Comparison of ENCODE assay signal across 8 cellular contexts in genomic region chr4:17664755-17665154, GRCh38. TPM values are rescaled to one million over a fixed set of nuclear protein-coding genes. Genes with fewer than 3 reads are reported as not detected.
DNase-seq lines count a peak whose midpoint lies in the region; ATAC-seq and TF ChIP-seq lines count a peak whose summit lies in the region.

No MANE protein-coding gene starts in this region.

- peak; percentile 52 for DNase-seq in CD1c-positive myeloid dendritic cell (ENCODE audit: extremely low spot score)
- peak; percentile 17 for DNase-seq in RPMI8226
- no peak for DNase-seq in PC-9
- no peak for DNase-seq in NCI-H1694 treated with DMSO at 0.1 percent for 48 hours (lab: John Stamatoyannopoulos, UW)
- DNase-seq in psoas muscle = no peak
- no peak for DNase-seq in NCI-H2196 treated with DMSO at 0.1 percent for 48 hours (lab: John Stamatoyannopoulos, UW; ENCODE audit: unreplicated experiment)

- H3K9me3 ChIP-seq in PC-9 (ENCODE audit: insufficient read depth, low read depth) = no peaks in the 10 kb centered on the region
- no peaks in the 10 kb centered on the region for H3K9me3 ChIP-seq in psoas muscle

- no peaks in the 10 kb centered on the region for H3F3A ChIP-seq in PC-9 (ENCODE audit: insufficient read depth, low read depth)

- H3K27ac ChIP-seq in PC-9 (no peak overlapping the region), psoas muscle (no peak overlapping the region)

- WGBS in psoas muscle, 3 donors = 46 to 52% (median 52%) methylated on average over 4 of the region's 4 CpGs

- H3K4me3 ChIP-seq in PC-9 = no peak overlapping the region
- no peak overlapping the region for H3K4me3 ChIP-seq in psoas muscle

- no peaks in the 10 kb centered on the region for H3K79me2 ChIP-seq in PC-9 (ENCODE audit: low read depth)

- no peak overlapping the region for H3K4me2 ChIP-seq in PC-9

- no peaks in the 10 kb centered on the region for H3K9me2 ChIP-seq in PC-9 (ENCODE audit: insufficient read depth)

- no TSS peak for BruUV-seq in PC-9 (replicated peaks; lab: Mats Ljungman, UMichigan)

- no peaks in the 10 kb centered on the region for H3K4me1 ChIP-seq in PC-9 (replicated peaks; ENCODE audit: insufficient read depth)
- H3K4me1 ChIP-seq in psoas muscle = no peaks in the 10 kb centered on the region

- ATAC-seq in GM19372 (IDR thresholded peaks at IDR 0.05; ENCODE audit: low read depth, unreplicated experiment) (peak; percentile 80), HG03097 (IDR thresholded peaks at IDR 0.05; ENCODE audit: low FRiP score, unreplicated experiment) (peak; percentile 98), psoas muscle (no peak)

- TF ChIP-seq CTCF in PC-9 (conservative IDR thresholded peaks at IDR 0.05) (no peak), psoas muscle (IDR thresholded peaks at IDR 0.05) (no peak)

- H3K27me3 ChIP-seq in PC-9 (ENCODE audit: insufficient read depth, low read depth) (no peaks in the 10 kb centered on the region), psoas muscle (ENCODE audit: insufficient read depth in 3 of 3, low read length in 2 of 3) (no peaks in the 10 kb centered on the region)

- H4K20me1 ChIP-seq in PC-9 (ENCODE audit: insufficient read depth) = no peaks in the 10 kb centered on the region

- intact Hi-C loops in PC-9 (cut with micrococcal nuclease; ENCODE audit: unreplicated experiment) (no loop called here), psoas muscle (cut with DNase I) (loop anchor here in 1 of 2 donors (1.0 kb wide), 1 partner anchor 45 kb away; no protein-coding TSS in a partner anchor)

- CTCF ChIA-PET in PC-9 (lab: Charles Lee) = no interaction called here

- H3K36me3 ChIP-seq in PC-9 (ENCODE audit: low read depth) (no peaks in the 10 kb centered on the region), psoas muscle (ENCODE audit: insufficient read depth in 1 of 2, low read depth in 1 of 2) (no peaks in the 10 kb centered on the region)

- no peak overlapping the region for H2AFZ ChIP-seq in PC-9

- POLR2A ChIA-PET in PC-9 (lab: Charles Lee; ENCODE audit: unreplicated experiment) = no interaction called here

RNA-seq across cellular contexts. Expression of gene MED28, which starts 50.3 kb away (rescaled TPM):
- 39.0 and 43.1 TPM in 2 replicates for total RNA-seq in PC-9 (2021)
- 10 to 100 TPM; 27.2 to 58.3 (median 44.0) TPM for total RNA-seq in psoas muscle
- polyA plus RNA-seq in psoas muscle = 10 to 100 TPM; 30.7 to 51.5 (median 33.0) TPM

Comparison
In these comparisons a context has a peak if more than half of its experiments do, and no peak if none do; other contexts are left out.
1. DNase-seq: peak in CD1c-positive myeloid dendritic cell (single experiment) and RPMI8226 (single experiment); none in PC-9 (0 of 2), NCI-H1694 treated with DMSO at 0.1 percent for 48 hours (single experiment), psoas muscle (0 of 2) and NCI-H2196 treated with DMSO at 0.1 percent for 48 hours (single experiment).
2. ATAC-seq: peak in GM19372 (single experiment) and HG03097 (single experiment); none in psoas muscle (0 of 4).